1 cellular context compared by ENCODE assay signal in the genomic region with DNA sequence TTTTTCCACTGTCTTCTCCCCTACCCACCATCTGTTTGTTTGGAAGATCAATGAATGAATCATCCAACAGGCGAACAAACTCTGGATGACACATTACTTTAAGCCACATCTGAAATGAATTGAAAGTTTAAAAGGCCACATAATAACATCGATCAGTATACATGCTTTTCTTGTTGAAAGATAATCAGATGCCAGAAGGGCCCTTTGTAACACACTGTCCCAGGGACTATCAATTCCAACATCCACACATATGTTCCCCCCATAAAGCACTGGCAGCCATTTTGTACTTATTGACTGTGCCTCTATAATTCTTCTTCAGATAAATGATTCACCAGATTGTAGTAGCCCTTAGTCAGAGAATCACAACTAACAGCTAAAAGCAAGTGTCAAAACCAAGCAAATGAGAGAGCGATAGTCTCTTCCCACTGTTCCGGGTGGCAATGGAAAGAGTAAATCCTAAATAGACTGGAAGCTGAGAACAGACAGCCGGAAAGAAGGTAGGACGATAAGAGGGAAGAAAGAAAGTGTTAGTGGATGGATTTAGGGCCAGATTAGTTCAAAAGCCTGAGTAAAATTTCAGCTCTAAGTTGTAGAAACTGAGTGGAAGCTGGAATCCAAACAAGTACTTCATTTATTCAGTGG.
TF ChIP-seq lines count a peak whose summit lies in the region.

No MANE protein-coding gene starts in this region.

TF ChIP-seq in HepG2, 621 proteins besides CTCF, POLR2A, EP300 and RAD21 (continued from another document):
- no peak for TF ChIP-seq USF2 (IDR thresholded peaks at IDR 0.05; ENCODE audit: low read depth, low read length)
- no peak for TF ChIP-seq USF2 (CRISPR knock-in tag; IDR thresholded peaks at IDR 0.05; ENCODE audit: borderline replicate concordance)
- TF ChIP-seq, protein P1, sequence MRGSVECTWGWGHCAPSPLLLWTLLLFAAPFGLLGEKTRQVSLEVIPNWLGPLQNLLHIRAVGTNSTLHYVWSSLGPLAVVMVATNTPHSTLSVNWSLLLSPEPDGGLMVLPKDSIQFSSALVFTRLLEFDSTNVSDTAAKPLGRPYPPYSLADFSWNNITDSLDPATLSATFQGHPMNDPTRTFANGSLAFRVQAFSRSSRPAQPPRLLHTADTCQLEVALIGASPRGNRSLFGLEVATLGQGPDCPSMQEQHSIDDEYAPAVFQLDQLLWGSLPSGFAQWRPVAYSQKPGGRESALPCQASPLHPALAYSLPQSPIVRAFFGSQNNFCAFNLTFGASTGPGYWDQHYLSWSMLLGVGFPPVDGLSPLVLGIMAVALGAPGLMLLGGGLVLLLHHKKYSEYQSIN (CRISPR knock-in tag; IDR thresholded peaks at IDR 0.05; ENCODE audit: borderline replicate concordance) = no peak
- 0 out of 2 replicates have a peak, but pooled peaks have one; percentile 27 for TF ChIP-seq POGZ (CRISPR knock-in tag; IDR thresholded peaks at IDR 0.05)
- TF ChIP-seq ZNF557 (CRISPR knock-in tag; IDR thresholded peaks at IDR 0.05) = no peak
- TF ChIP-seq ZNF569 (CRISPR knock-in tag; IDR thresholded peaks at IDR 0.05; ENCODE audit: borderline replicate concordance) = no peak
- TF ChIP-seq CCAR2 (optimal IDR thresholded peaks at IDR 0.05; ENCODE audit: low read depth, low read length) = no peak
- TF ChIP-seq ZNF652 (CRISPR knock-in tag; IDR thresholded peaks at IDR 0.05; ENCODE audit: borderline replicate concordance, low read depth) = no peak
- no peak for TF ChIP-seq ZNF691 (CRISPR knock-in tag; IDR thresholded peaks at IDR 0.05; ENCODE audit: borderline replicate concordance, low read depth)
- no peak for TF ChIP-seq FLYWCH1 (CRISPR knock-in tag; IDR thresholded peaks at IDR 0.05)
- TF ChIP-seq, protein P2, sequence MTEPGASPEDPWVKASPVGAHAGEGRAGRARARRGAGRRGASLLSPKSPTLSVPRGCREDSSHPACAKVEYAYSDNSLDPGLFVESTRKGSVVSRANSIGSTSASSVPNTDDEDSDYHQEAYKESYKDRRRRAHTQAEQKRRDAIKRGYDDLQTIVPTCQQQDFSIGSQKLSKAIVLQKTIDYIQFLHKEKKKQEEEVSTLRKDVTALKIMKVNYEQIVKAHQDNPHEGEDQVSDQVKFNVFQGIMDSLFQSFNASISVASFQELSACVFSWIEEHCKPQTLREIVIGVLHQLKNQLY (CRISPR knock-in tag; IDR thresholded peaks at IDR 0.05) = no peak
- no peak for TF ChIP-seq ZNF354B (CRISPR knock-in tag; IDR thresholded peaks at IDR 0.05)
- no peak for TF ChIP-seq ZNF251 (CRISPR knock-in tag; IDR thresholded peaks at IDR 0.05)
- no peak for TF ChIP-seq KDM5B (CRISPR knock-in tag; IDR thresholded peaks at IDR 0.05; ENCODE audit: borderline replicate concordance)
- TF ChIP-seq HMGA1 (CRISPR knock-in tag; conservative IDR thresholded peaks at IDR 0.05) = no peak
- no peak for TF ChIP-seq ZNF430 (CRISPR knock-in tag; IDR thresholded peaks at IDR 0.05)
- TF ChIP-seq FIP1L1 (IDR thresholded peaks at IDR 0.05; ENCODE audit: borderline replicate concordance, insufficient read depth, low read depth, low read length) = no peak
- TF ChIP-seq ZNF792 (CRISPR knock-in tag; IDR thresholded peaks at IDR 0.05) = no peak
- TF ChIP-seq ZNF33A (CRISPR knock-in tag; IDR thresholded peaks at IDR 0.05; ENCODE audit: borderline replicate concordance) = no peak
- peak; percentile 41 for TF ChIP-seq YY1 (IDR thresholded peaks at IDR 0.05; ENCODE audit: insufficient read depth, insufficient replicate concordance, low read depth, low read length)
- no peak for TF ChIP-seq NFE2L1 (CRISPR knock-in tag; IDR thresholded peaks at IDR 0.05; ENCODE audit: borderline replicate concordance)
- 0 out of 2 replicates have a peak, but pooled peaks have one; percentile 30 for TF ChIP-seq ONECUT2 (CRISPR knock-in tag; IDR thresholded peaks at IDR 0.05)
- TF ChIP-seq, protein P3, sequence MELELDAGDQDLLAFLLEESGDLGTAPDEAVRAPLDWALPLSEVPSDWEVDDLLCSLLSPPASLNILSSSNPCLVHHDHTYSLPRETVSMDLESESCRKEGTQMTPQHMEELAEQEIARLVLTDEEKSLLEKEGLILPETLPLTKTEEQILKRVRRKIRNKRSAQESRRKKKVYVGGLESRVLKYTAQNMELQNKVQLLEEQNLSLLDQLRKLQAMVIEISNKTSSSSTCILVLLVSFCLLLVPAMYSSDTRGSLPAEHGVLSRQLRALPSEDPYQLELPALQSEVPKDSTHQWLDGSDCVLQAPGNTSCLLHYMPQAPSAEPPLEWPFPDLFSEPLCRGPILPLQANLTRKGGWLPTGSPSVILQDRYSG (CRISPR knock-in tag; IDR thresholded peaks at IDR 0.05) = no peak
- no peak for TF ChIP-seq STAT5B (CRISPR knock-in tag; IDR thresholded peaks at IDR 0.05)
- TF ChIP-seq ZNF678 (CRISPR knock-in tag; IDR thresholded peaks at IDR 0.05) = no peak
TF ChIP-seq in HepG2: peak in this region for 5.
